ENCODE assay signal across 12 cellular contexts in the genomic region with DNA sequence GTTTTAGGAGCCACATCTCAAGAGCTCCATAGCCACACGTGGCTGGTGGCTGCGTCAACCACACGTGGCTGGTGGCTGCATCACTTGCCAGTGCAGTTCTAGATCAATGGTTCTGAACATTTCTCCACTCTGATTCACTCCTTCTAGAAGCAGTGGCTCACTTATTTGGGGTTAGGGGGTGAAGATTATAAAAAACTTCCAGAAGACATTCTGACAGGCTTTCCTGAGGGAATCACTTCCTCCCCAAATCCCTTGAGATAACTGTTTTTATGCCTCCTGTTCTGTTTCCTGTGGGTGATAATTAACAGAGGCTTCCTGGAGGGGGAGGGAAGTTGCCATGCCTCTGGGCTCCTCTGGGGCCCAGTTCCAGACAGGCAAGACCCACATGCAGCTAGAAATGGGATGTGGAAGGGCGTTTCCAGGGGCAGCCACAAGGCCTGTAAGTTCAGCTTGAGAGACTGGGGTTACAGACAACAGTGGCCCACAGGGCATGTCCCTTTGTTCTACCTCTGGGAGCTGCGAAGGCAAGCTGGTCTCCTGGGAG. TPM values are rescaled to one million over a fixed set of nuclear protein-coding genes. Genes with fewer than 3 reads are reported as not detected.
DNase-seq lines count a peak whose midpoint lies in the region; ATAC-seq, FAIRE-seq and TF ChIP-seq lines count a peak whose summit lies in the region.
"Had no signal": no experiment of that assay in that cellular context is flagged by ENCODE, and none has a peak within 500 bp of the region (broad histone marks: within the 10 kb centered on the region; RNA-seq: fewer than 3 reads in every experiment).

No MANE protein-coding gene starts in this region.

- peak overlapping the region; percentile 34 for H3K27ac ChIP-seq in cardiac muscle cell
- H3K27ac ChIP-seq in right atrium auricular region: peak overlapping the region in 1 of 2 donors; percentile 33
- H3K27ac ChIP-seq in astrocyte (ENCODE audit: low read depth, low read length): no peak overlapping the region
- H3K27ac ChIP-seq in upper lobe of left lung: peak overlapping the region in 3 of 4 donors; percentile 6 to 62 (median 37)

- H3K27me3 ChIP-seq in cardiac muscle cell (no peaks in the 10 kb centered on the region), right atrium auricular region (no peaks in the 10 kb centered on the region), astrocyte (ENCODE audit: insufficient read depth, low read length) (no peaks in the 10 kb centered on the region), upper lobe of left lung (no peaks in the 10 kb centered on the region)

- peaks cover 77% of the 10 kb centered on the region for H3K79me2 ChIP-seq in astrocyte (ENCODE audit: insufficient read depth, low read length)

- TF ChIP-seq CTCF in cardiac muscle cell (IDR thresholded peaks at IDR 0.05; ENCODE audit: low read depth, low read length): no peak
- no peak for TF ChIP-seq CTCF in right atrium auricular region (IDR thresholded peaks at IDR 0.05)
- TF ChIP-seq CTCF in astrocyte (IDR thresholded peaks at IDR 0.05; ENCODE audit: insufficient read depth, low read depth, low read length): no peak
- TF ChIP-seq CTCF in upper lobe of left lung (IDR thresholded peaks at IDR 0.05): no peak

- H4K20me1 ChIP-seq in astrocyte (ENCODE audit: insufficient read depth, low read length): peaks cover 81% of the 10 kb centered on the region

- H3K4me1 Mint-ChIP-seq in astrocyte (ENCODE audit: low read depth, unreplicated experiment): peaks cover 18% of the 10 kb centered on the region

- DNase-seq in cardiac muscle cell (ENCODE audit: low read depth in 1 of 2, low spot score in 1 of 2): peak in 1 of 2 donors; percentile 67
- DNase-seq in right atrium auricular region (ENCODE audit: low spot score): no peak
- DNase-seq in astrocyte (ENCODE audit: low read depth): no peak
- DNase-seq in iPS-NIHi7 (ENCODE audit: extremely low spot score): peak; percentile 47
- no peak for DNase-seq in upper lobe of left lung
- DNase-seq in NCI-H1417 treated with DMSO at 0.1 percent for 48 hours (lab: John Stamatoyannopoulos, UW): no peak
- no peak for DNase-seq in activated CD8-positive, alpha-beta memory T cell treated with anti-CD3 and anti-CD28 coated beads for 24 hours
- DNase-seq: activated CD4-positive, alpha-beta T cell treated with anti-CD3 and anti-CD28 coated beads for 36 hours; anterior cingulate cortex; naive B cell; NCI-H1105 treated with DMSO at 0.1 percent for 48 hours had no signal

- H3K27me3 Mint-ChIP-seq in astrocyte (ENCODE audit: low read depth, unreplicated experiment): no peaks in the 10 kb centered on the region
- H3K27me3 Mint-ChIP-seq: activated CD4-positive, alpha-beta T cell treated with anti-CD3 and anti-CD28 coated beads for 36 hours; naive B cell had no signal

- no peak for TF ChIP-seq POLR2A in upper lobe of left lung (IDR thresholded peaks at IDR 0.05)

- no peak for FAIRE-seq in astrocyte (lab: Jason Lieb, UNC)

- H3K36me3 ChIP-seq in cardiac muscle cell: no peaks in the 10 kb centered on the region
- peaks cover 22% of the 10 kb centered on the region for H3K36me3 ChIP-seq in right atrium auricular region
- peaks cover 16% of the 10 kb centered on the region for H3K36me3 ChIP-seq in astrocyte (ENCODE audit: insufficient read depth, low read length)
- peaks cover 3 to 22% (median 15%) of the 10 kb centered on the region in 4 donors for H3K36me3 ChIP-seq in upper lobe of left lung

- peaks cover 7% of the 10 kb centered on the region for H3K9me3 Mint-ChIP-seq in astrocyte (ENCODE audit: unreplicated experiment)

- TF ChIP-seq EP300 in upper lobe of left lung (IDR thresholded peaks at IDR 0.05): no peak

- H3K4me3 Mint-ChIP-seq in astrocyte (ENCODE audit: unreplicated experiment): no peak overlapping the region
- H3K4me3 Mint-ChIP-seq: activated CD4-positive, alpha-beta T cell treated with anti-CD3 and anti-CD28 coated beads for 36 hours had no signal

- H3K4me1 ChIP-seq in cardiac muscle cell (ENCODE audit: low read depth) (peaks cover 13% of the 10 kb centered on the region), right atrium auricular region (peaks cover 0 to 38% of the 10 kb centered on the region in 2 donors), astrocyte (ENCODE audit: insufficient read depth, low read length) (peaks cover 8% of the 10 kb centered on the region), upper lobe of left lung (peaks cover 12 to 20% (median 17%) of the 10 kb centered on the region in 4 donors)

- WGBS in upper lobe of left lung, 2 donors: 57 to 64% methylated on average over 5 of the region's 5 CpGs

- no peak overlapping the region for H2AFZ ChIP-seq in astrocyte (ENCODE audit: low read depth, low read length)

- no peak overlapping the region for H3K4me3 ChIP-seq in cardiac muscle cell
- no peak overlapping the region for H3K4me3 ChIP-seq in right atrium auricular region
- H3K4me3 ChIP-seq in astrocyte (ENCODE audit: insufficient read depth, low read depth, low read length): no peak overlapping the region
- no peak overlapping the region for H3K4me3 ChIP-seq in upper lobe of left lung

- H3K4me2 ChIP-seq in astrocyte (ENCODE audit: low read length): peak overlapping the region; percentile 0

- no peak overlapping the region for H3K27ac Mint-ChIP-seq in astrocyte (ENCODE audit: unreplicated experiment)
- H3K27ac Mint-ChIP-seq: activated CD4-positive, alpha-beta T cell treated with anti-CD3 and anti-CD28 coated beads for 36 hours had no signal

- ATAC-seq in upper lobe of left lung (ENCODE audit: low FRiP score in 2 of 2) (peak in 1 of 2 donors; percentile 45), HG03196 (IDR thresholded peaks at IDR 0.05; ENCODE audit: unreplicated experiment) (no peak)
- ATAC-seq: activated CD4-positive, alpha-beta T cell treated with anti-CD3 and anti-CD28 coated beads for 36 hours had no signal

- H3K9ac ChIP-seq in astrocyte (ENCODE audit: low read length): no peak overlapping the region

- H3K36me3 Mint-ChIP-seq in astrocyte (ENCODE audit: low read depth, unreplicated experiment): peaks cover 30% of the 10 kb centered on the region

- H3K9me3 ChIP-seq in cardiac muscle cell (ENCODE audit: low read depth): no peaks in the 10 kb centered on the region
- H3K9me3 ChIP-seq in right atrium auricular region: peaks cover 0 to 5% of the 10 kb centered on the region in 2 donors
- no peaks in the 10 kb centered on the region for H3K9me3 ChIP-seq in astrocyte (ENCODE audit: insufficient read depth, low read depth, low read length)
- no peaks in the 10 kb centered on the region for H3K9me3 ChIP-seq in upper lobe of left lung

RNA-seq across cellular contexts. Expression of a gene that starts 23.6 kb away (rescaled TPM):
- total RNA-seq in cardiac muscle cell: 16.5 and 42.7 TPM in 2 replicates
- polyA plus RNA-seq in cardiac muscle cell: 17.4 and 24.9 TPM in 2 replicates
- 100 to 1,000 TPM; 202 to 210 TPM for total RNA-seq in right atrium auricular region
- total RNA-seq in astrocyte: 62.1 and 65.7 TPM in 2 replicates
- total RNA-seq in upper lobe of left lung: 100 to 1,000 TPM in 3 of 6 donors, 10 to 100 TPM in 3; 45.1 to 168 (median 100) TPM
